20 cellular contexts compared by ENCODE assay signal in the genomic region with DNA sequence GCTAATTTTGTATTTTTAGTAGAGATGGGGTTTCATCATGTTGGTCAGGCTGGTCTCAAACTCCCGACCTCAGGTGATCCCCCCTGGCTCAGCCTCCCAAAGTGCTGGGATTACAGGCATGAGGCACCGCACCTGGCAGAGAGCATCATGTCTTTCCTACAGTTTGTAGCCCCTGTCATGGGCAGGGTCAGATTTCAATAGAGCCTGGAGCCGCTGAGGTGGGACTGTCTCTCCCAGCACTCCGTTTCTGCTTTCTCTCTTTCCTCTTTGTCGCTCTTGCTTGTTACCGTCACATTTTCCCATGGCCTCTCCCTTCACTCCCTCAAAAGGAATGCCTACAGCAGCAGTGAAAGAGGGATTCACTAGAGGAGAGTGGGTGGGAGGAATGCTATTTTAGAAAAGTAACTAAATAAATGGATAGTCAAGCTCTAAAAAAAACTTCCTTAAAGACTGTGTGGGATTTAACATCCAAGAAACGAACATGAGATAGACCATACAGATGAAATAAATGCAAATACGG.
"Had no signal": no experiment of that assay in that cellular context is flagged by ENCODE, and none has a peak within 500 bp of the region (broad histone marks: within the 10 kb centered on the region; RNA-seq: fewer than 3 reads in every experiment).

No MANE protein-coding gene starts in this region.

- H3K4me1 ChIP-seq: psoas muscle, tibial artery had no signal

- H3K4me3 ChIP-seq: hepatocyte, ovary, psoas muscle, tibial artery had no signal

- H3K9me3 ChIP-seq: neutrophil, ovary, psoas muscle, tibial artery had no signal

- H3K27ac ChIP-seq: neutrophil, ovary, psoas muscle, tibial artery had no signal

- H3K79me2 ChIP-seq: hepatocyte had no signal

- H3K36me3 ChIP-seq: neutrophil, ovary, tibial artery had no signal

- H3K4me3 Mint-ChIP-seq: activated T-cell treated with anti-CD3 and anti-CD28 coated beads, Interleukin-2, amount 50 U/mL, for 24 hours; activated T-helper 17 cell treated with anti-CD3 and anti-CD28 coated beads, Interleukin-2, amount 50 U/mL, for 72 hours; naive B cell; stimulated activated naive CD8-positive, alpha-beta T cell treated with anti-CD3 and anti-CD28 coated beads, Interleukin-15, Interleukin-2, amounts not matched to agents 100 ng/mL and 50 ng/mL, for 24 hours had no signal

- DNase-seq: activated CD8-positive, alpha-beta memory T cell treated with anti-CD3 and anti-CD28 coated beads for 24 hours; activated CD8-positive, alpha-beta memory T cell treated with anti-CD3 and anti-CD28 coated beads, Interleukin-2, amount 50 U/mL, for 4 hours; activated T-cell treated with anti-CD3 and anti-CD28 coated beads, Interleukin-2, amount 50 U/mL, for 24 hours; cerebellar nuclear complex; cortex of kidney; glutamatergic neuron; left ventricle myocardium superior; naive B cell; ovary; psoas muscle; right cardiac atrium; stimulated activated CD4-positive, alpha-beta T cell treated with anti-CD3 and anti-CD28 coated beads, Interleukin-1b, Interleukin-23, amount 100 ng/mL, for 48 hours; T-helper 1 cell; tibial artery had no signal

- H3K9me3 Mint-ChIP-seq: activated naive CD4-positive, alpha-beta T cell treated with anti-CD3 and anti-CD28 coated beads, Interleukin-2, amount 50 U/mL, for 72 hours; activated T-cell treated with anti-CD3 and anti-CD28 coated beads, Interleukin-2, amount 50 U/mL, for 24 hours; activated T-helper 17 cell treated with anti-CD3 and anti-CD28 coated beads, Interleukin-2, amount 50 U/mL, for 72 hours; stimulated activated naive CD8-positive, alpha-beta T cell treated with anti-CD3 and anti-CD28 coated beads, Interleukin-15, Interleukin-2, amounts not matched to agents 100 ng/mL and 50 ng/mL, for 24 hours had no signal

- H3K4me1 Mint-ChIP-seq: activated T-helper 17 cell treated with anti-CD3 and anti-CD28 coated beads, Interleukin-2, amount 50 U/mL, for 72 hours; naive B cell had no signal

- ATAC-seq: activated naive CD4-positive, alpha-beta T cell treated with anti-CD3 and anti-CD28 coated beads, Interleukin-2, amount 50 U/mL, for 72 hours; activated T-helper 17 cell treated with anti-CD3 and anti-CD28 coated beads, Interleukin-2, amount 50 U/mL, for 72 hours; esophagus mucosa; left ventricle myocardium superior had no signal

- H2AFZ ChIP-seq: hepatocyte had no signal

- H3K4me2 ChIP-seq: hepatocyte had no signal

- H3K36me3 Mint-ChIP-seq: activated naive CD4-positive, alpha-beta T cell treated with anti-CD3 and anti-CD28 coated beads, Interleukin-2, amount 50 U/mL, for 72 hours; naive B cell had no signal

- H3K27me3 ChIP-seq: hepatocyte, ovary, tibial artery had no signal

- H3K27ac Mint-ChIP-seq: activated naive CD4-positive, alpha-beta T cell treated with anti-CD3 and anti-CD28 coated beads, Interleukin-2, amount 50 U/mL, for 72 hours; activated T-cell treated with anti-CD3 and anti-CD28 coated beads, Interleukin-2, amount 50 U/mL, for 24 hours; activated T-helper 17 cell treated with anti-CD3 and anti-CD28 coated beads, Interleukin-2, amount 50 U/mL, for 72 hours; naive B cell; stimulated activated naive CD8-positive, alpha-beta T cell treated with anti-CD3 and anti-CD28 coated beads, Interleukin-15, Interleukin-2, amounts not matched to agents 100 ng/mL and 50 ng/mL, for 24 hours had no signal
